ENCODE assay signal across 1 cellular context in genomic region chr1:223195281-223195680, GRCh38.
TF ChIP-seq lines count a peak whose summit lies in the region.

No MANE protein-coding gene starts in this region.

TF ChIP-seq in GM23338, 12 proteins besides CTCF, POLR2A, EP300 and RAD21 (continued from another document):
- TF ChIP-seq, protein P1, sequence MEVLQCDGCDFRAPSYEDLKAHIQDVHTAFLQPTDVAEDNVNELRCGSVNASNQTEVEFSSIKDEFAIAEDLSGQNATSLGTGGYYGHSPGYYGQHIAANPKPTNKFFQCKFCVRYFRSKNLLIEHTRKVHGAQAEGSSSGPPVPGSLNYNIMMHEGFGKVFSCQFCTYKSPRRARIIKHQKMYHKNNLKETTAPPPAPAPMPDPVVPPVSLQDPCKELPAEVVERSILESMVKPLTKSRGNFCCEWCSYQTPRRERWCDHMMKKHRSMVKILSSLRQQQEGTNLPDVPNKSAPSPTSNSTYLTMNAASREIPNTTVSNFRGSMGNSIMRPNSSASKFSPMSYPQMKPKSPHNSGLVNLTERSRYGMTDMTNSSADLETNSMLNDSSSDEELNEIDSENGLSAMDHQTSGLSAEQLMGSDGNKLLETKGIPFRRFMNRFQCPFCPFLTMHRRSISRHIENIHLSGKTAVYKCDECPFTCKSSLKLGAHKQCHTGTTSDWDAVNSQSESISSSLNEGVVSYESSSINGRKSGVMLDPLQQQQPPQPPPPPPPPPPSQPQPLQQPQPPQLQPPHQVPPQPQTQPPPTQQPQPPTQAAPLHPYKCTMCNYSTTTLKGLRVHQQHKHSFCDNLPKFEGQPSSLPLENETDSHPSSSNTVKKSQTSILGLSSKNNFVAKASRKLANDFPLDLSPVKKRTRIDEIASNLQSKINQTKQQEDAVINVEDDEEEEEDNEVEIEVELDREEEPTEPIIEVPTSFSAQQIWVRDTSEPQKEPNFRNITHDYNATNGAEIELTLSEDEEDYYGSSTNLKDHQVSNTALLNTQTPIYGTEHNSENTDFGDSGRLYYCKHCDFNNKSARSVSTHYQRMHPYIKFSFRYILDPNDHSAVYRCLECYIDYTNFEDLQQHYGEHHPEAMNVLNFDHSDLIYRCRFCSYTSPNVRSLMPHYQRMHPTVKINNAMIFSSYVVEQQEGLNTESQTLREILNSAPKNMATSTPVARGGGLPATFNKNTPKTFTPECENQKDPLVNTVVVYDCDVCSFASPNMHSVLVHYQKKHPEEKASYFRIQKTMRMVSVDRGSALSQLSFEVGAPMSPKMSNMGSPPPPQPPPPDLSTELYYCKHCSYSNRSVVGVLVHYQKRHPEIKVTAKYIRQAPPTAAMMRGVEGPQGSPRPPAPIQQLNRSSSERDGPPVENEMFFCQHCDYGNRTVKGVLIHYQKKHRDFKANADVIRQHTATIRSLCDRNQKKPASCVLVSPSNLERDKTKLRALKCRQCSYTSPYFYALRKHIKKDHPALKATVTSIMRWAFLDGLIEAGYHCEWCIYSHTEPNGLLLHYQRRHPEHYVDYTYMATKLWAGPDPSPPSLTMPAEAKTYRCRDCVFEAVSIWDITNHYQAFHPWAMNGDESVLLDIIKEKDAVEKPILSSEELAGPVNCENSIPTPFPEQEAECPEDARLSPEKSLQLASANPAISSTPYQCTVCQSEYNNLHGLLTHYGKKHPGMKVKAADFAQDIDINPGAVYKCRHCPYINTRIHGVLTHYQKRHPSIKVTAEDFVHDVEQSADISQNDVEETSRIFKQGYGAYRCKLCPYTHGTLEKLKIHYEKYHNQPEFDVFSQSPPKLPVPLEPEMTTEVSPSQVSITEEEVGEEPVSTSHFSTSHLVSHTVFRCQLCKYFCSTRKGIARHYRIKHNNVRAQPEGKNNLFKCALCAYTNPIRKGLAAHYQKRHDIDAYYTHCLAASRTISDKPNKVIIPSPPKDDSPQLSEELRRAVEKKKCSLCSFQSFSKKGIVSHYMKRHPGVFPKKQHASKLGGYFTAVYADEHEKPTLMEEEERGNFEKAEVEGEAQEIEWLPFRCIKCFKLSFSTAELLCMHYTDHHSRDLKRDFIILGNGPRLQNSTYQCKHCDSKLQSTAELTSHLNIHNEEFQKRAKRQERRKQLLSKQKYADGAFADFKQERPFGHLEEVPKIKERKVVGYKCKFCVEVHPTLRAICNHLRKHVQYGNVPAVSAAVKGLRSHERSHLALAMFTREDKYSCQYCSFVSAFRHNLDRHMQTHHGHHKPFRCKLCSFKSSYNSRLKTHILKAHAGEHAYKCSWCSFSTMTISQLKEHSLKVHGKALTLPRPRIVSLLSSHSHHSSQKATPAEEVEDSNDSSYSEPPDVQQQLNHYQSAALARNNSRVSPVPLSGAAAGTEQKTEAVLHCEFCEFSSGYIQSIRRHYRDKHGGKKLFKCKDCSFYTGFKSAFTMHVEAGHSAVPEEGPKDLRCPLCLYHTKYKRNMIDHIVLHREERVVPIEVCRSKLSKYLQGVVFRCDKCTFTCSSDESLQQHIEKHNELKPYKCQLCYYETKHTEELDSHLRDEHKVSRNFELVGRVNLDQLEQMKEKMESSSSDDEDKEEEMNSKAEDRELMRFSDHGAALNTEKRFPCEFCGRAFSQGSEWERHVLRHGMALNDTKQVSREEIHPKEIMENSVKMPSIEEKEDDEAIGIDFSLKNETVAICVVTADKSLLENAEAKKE (CRISPR knock-in tag; IDR thresholded peaks at IDR 0.05), result no peak
- TF ChIP-seq EZH2 (IDR thresholded peaks at IDR 0.05; ENCODE audit: low read depth, unreplicated experiment) (no peak), ZNF331 (CRISPR knock-in tag; IDR thresholded peaks at IDR 0.05; ENCODE audit: low read depth) (no peak), JUNB (IDR thresholded peaks at IDR 0.05; ENCODE audit: unreplicated experiment) (no peak), REST (IDR thresholded peaks at IDR 0.05; ENCODE audit: unreplicated experiment) (no peak), NANOG (IDR thresholded peaks at IDR 0.05; ENCODE audit: borderline replicate concordance) (no peak), STAT1 (IDR thresholded peaks at IDR 0.05; ENCODE audit: unreplicated experiment) (no peak), ETS1 (IDR thresholded peaks at IDR 0.05) (no peak)
TF ChIP-seq in GM23338: peak in this region for 0.
